28 cellular contexts compared by ENCODE assay signal in genomic region chrX:68824152-68824433, GRCh38.
"Had no signal": no experiment of that assay in that cellular context is flagged by ENCODE, and none has a peak within 500 bp of the region (broad histone marks: within the 10 kb centered on the region; RNA-seq: fewer than 3 reads in every experiment).

No MANE protein-coding gene starts in this region.

- FAIRE-seq: colon, endometrium, islet of Langerhans, keratinocyte had no signal

- ATAC-seq: effector memory CD8-positive, alpha-beta T cell; esophagus mucosa; gastrocnemius medialis; heart right ventricle; left colon; left lobe of liver; lower lobe of right lung; mucosa of descending colon had no signal

- H3K27me3 Mint-ChIP-seq: effector memory CD8-positive, alpha-beta T cell had no signal

- H3K4me3 ChIP-seq: esophagus squamous epithelium, gastrocnemius medialis, heart right ventricle, left ventricle myocardium inferior, lower lobe of right lung, mucosa of descending colon had no signal

- H3K4me3 Mint-ChIP-seq: dendritic cell treated with granulocyte-macrophage colony-stimulating factor and Interleukin-4, amounts not matched to agents 40 ng/mL and 50 ng/mL, for 4 days; effector memory CD8-positive, alpha-beta T cell; endodermal cell; mesothelial cell of epicardium; naive B cell had no signal

- H3K27ac Mint-ChIP-seq: dendritic cell treated with granulocyte-macrophage colony-stimulating factor and Interleukin-4, amounts not matched to agents 40 ng/mL and 50 ng/mL, for 4 days; effector memory CD8-positive, alpha-beta T cell; endodermal cell; mesothelial cell of epicardium had no signal

- H3K9me3 ChIP-seq: esophagus squamous epithelium, gastrocnemius medialis, heart right ventricle, left ventricle myocardium inferior, lower lobe of right lung, mucosa of descending colon had no signal

- H3K36me3 ChIP-seq: esophagus squamous epithelium, gastrocnemius medialis, heart right ventricle, left ventricle myocardium inferior, lower lobe of right lung had no signal

- DNase-seq: cortex of kidney; effector CD8-positive, alpha-beta T cell; effector memory CD8-positive, alpha-beta T cell; endodermal cell; erythroblast; esophagus squamous epithelium; foreskin fibroblast; foreskin melanocyte; gastrocnemius medialis; glutamatergic neuron; heart right ventricle; hippocampal formation; kidney glomerular epithelial cell; left colon; left ventricle myocardium inferior; lower lobe of right lung; mesenchymal stem cell; mucosa of descending colon; naive B cell had no signal

- H3K9me3 Mint-ChIP-seq: dendritic cell treated with granulocyte-macrophage colony-stimulating factor and Interleukin-4, amounts not matched to agents 40 ng/mL and 50 ng/mL, for 4 days; effector memory CD8-positive, alpha-beta T cell had no signal

- H3K27ac ChIP-seq: epithelial cell of prostate, esophagus squamous epithelium, gastrocnemius medialis, heart right ventricle, left ventricle myocardium inferior, lower lobe of right lung had no signal

- H3K4me1 ChIP-seq: gastrocnemius medialis had no signal

- H3K27me3 ChIP-seq: esophagus squamous epithelium, gastrocnemius medialis had no signal

- H3K36me3 Mint-ChIP-seq: mesothelial cell of epicardium, naive B cell had no signal
